10 cellular contexts compared by ENCODE assay signal in the genomic region with DNA sequence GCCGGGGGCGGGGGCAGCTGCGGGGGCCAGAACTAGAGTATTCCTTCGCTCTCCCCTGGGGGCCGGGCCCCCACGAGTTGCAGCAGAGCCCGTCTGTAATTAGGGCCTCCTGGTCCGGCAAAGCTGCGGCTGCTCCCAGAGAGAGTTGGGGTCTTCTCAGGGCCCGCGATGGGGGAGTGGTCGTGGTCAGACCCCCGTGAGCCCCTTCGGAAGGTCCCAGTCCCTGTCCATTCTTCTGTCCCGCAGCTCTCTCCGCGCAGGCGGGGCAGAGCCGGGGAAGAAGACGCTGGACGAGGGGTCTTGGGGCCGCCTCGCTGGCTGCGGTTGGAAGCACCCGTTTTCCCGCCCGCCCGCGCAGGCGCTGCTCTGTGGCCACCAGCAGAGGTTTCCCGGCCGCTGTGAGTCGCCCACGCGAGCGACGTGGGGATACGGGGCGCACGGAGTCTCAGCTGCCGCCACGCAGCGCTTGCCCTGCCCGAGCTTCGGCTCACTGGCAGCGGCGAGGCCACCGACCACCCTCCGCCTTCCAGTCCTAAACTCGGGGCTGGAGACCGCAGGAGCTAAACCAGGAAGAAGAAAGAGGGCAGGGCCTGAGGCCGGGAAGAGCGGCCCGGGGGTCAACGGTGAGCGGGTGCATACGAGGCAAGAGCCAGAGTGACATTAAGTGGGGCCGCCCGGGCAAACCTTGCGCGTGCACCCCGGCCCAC. TPM values are rescaled to one million over a fixed set of nuclear protein-coding genes. Genes with fewer than 3 reads are reported as not detected.
DNase-seq lines count a peak whose midpoint lies in the region; ATAC-seq and TF ChIP-seq lines count a peak whose summit lies in the region.
"Had no signal": no experiment of that assay in that cellular context is flagged by ENCODE, and none has a peak within 500 bp of the region (broad histone marks: within the 10 kb centered on the region; RNA-seq: fewer than 3 reads in every experiment).

No MANE protein-coding gene starts in this region.

- peaks cover 74% of the 10 kb centered on the region for H3K27me3 ChIP-seq in SK-N-SH (ENCODE audit: insufficient read depth)
- peaks cover 89% of the 10 kb centered on the region for H3K27me3 ChIP-seq in osteoblast (ENCODE audit: insufficient read depth, low read length)

- 0% methylated on average over 15 of the region's 62 CpGs for WGBS in SK-N-SH (ENCODE audit: low lambda C conversion rate)

- no peak for DNase-seq in AG10803 (ENCODE audit: low read depth)
- no peak for DNase-seq in SK-N-SH
- DNase-seq in fibroblast of villous mesenchyme (ENCODE audit: low read depth) = peak; percentile 18
- DNase-seq in osteoblast (ENCODE audit: insufficient read length, low spot score, missing footprints) = peak; percentile 89
- no peak for DNase-seq in NCI-H1436 (lab: John Stamatoyannopoulos, UW)
- no peak for DNase-seq in amygdala (lab: John Stamatoyannopoulos, UW)
- DNase-seq: CD8-positive, alpha-beta T cell; HFFc6 had no signal

- TF ChIP-seq CTCF in AG10803 (conservative IDR thresholded peaks at IDR 0.05; ENCODE audit: low read length) (no peak), SK-N-SH (IDR thresholded peaks at IDR 0.05) (no peak), fibroblast of villous mesenchyme (IDR thresholded peaks at IDR 0.05; ENCODE audit: insufficient read depth, low read depth, low read length) (no peak), osteoblast (IDR thresholded peaks at IDR 0.05; ENCODE audit: extremely low read depth, low read depth, low read length) (no peak)

- no peaks in the 10 kb centered on the region for H4K20me1 ChIP-seq in SK-N-SH (ENCODE audit: insufficient read depth)
- H4K20me1 ChIP-seq in osteoblast (ENCODE audit: insufficient read depth, low read length) = no peaks in the 10 kb centered on the region

- H3K9me2 ChIP-seq in SK-N-SH = no peaks in the 10 kb centered on the region

- H3K4me2 ChIP-seq in SK-N-SH = peak overlapping the region; percentile 67
- peak overlapping the region; percentile 71 for H3K4me2 ChIP-seq in osteoblast (ENCODE audit: insufficient read depth, low read length)

- H2AFZ ChIP-seq in SK-N-SH (ENCODE audit: low read depth) (no peak overlapping the region), osteoblast (ENCODE audit: low read length) (peak overlapping the region; percentile 22)

- TF ChIP-seq RAD21 in SK-N-SH (IDR thresholded peaks at IDR 0.05; ENCODE audit: low read length) = no peak

- no peak for ATAC-seq in activated CD4-positive, CD25-positive, alpha-beta regulatory T cell treated with anti-CD3 and anti-CD28 coated beads, Interleukin-2, amount 50 U/mL, for 24 hours
- no peak for ATAC-seq in GM18858 (IDR thresholded peaks at IDR 0.05; ENCODE audit: unreplicated experiment)
- ATAC-seq: CD8-positive, alpha-beta T cell had no signal

- H3K36me3 ChIP-seq in SK-N-SH (replicated peaks in 1 of 2; ENCODE audit: control insufficient read depth in 1 of 2, insufficient read depth in 2 of 2, low read length in 1 of 2) (no peaks in the 10 kb centered on the region), osteoblast (ENCODE audit: insufficient read depth, low read length) (no peaks in the 10 kb centered on the region)

- no peaks in the 10 kb centered on the region for H3K79me2 ChIP-seq in SK-N-SH (ENCODE audit: insufficient read depth)
- no peaks in the 10 kb centered on the region for H3K79me2 ChIP-seq in osteoblast (ENCODE audit: insufficient read depth, low read length)

- peak overlapping the region; percentile 63 for H3K4me3 ChIP-seq in AG10803 (ENCODE audit: low read length)
- H3K4me3 ChIP-seq in SK-N-SH (ENCODE audit: low read depth in 2 of 2, low read length in 1 of 2) = peak overlapping the region; percentile 32 to 57
- H3K4me3 ChIP-seq in fibroblast of villous mesenchyme (ENCODE audit: low read depth, low read length) = peak overlapping the region; percentile 40
- peak overlapping the region; percentile 57 for H3K4me3 ChIP-seq in osteoblast (ENCODE audit: insufficient read depth, low read length)

- H3K9me3 ChIP-seq in SK-N-SH (no peaks in the 10 kb centered on the region), osteoblast (ENCODE audit: low read depth, low read length) (no peaks in the 10 kb centered on the region)

- TF ChIP-seq EP300 in SK-N-SH (IDR thresholded peaks at IDR 0.05; ENCODE audit: borderline replicate concordance in 1 of 2, low read depth in 1 of 2, low read length in 1 of 2) = no peak

- H3K4me1 ChIP-seq in SK-N-SH (ENCODE audit: control insufficient read depth in 1 of 2, insufficient read depth in 2 of 2, low read depth in 1 of 2, low read length in 1 of 2) (peaks cover 0 to 21% of the 10 kb centered on the region in 2 experiments; a peak in 1 of 4 replicates), osteoblast (ENCODE audit: insufficient read depth, low read length) (peaks cover 5% of the 10 kb centered on the region)

- POLR2A ChIA-PET in SK-N-SH (lab: Yijun Ruan, JAX) = no interaction called here

- H3K27ac ChIP-seq in SK-N-SH (ENCODE audit: low read depth in 2 of 2, low read length in 1 of 2) (no peak overlapping the region), osteoblast (ENCODE audit: low read depth, low read length) (no peak overlapping the region)

- H3K9ac ChIP-seq in SK-N-SH = no peak overlapping the region

- CTCF ChIA-PET in SK-N-SH (lab: Yijun Ruan, JAX) = interaction anchor here (0.6 to 10.8 kb wide), 8 partner anchors 7 to 887 kb away, joined by 3 to 189 read pairs (median 13); a partner anchor contains a TSS

- H3F3A ChIP-seq in SK-N-SH (replicated peaks; ENCODE audit: insufficient read depth) = no peaks in the 10 kb centered on the region

TF ChIP-seq in SK-N-SH, 30 proteins besides CTCF, POLR2A, EP300 and RAD21:
- TF ChIP-seq FOXJ3 (CRISPR knock-in tag; IDR thresholded peaks at IDR 0.05) (no peak), NRF1 (IDR thresholded peaks at IDR 0.05; ENCODE audit: low read depth, low read length) (peak; percentile 31; the same call in 1 of the 2 replicates)

RNA-seq across cellular contexts. Expression of a gene that starts 7.3 kb away (rescaled TPM):
- polyA plus RNA-seq in SK-N-SH (2012; rRNA removed) = not detected in 2 replicates
- not detected in 2 replicates for polyA plus RNA-seq in SK-N-SH (2012; cell fraction: cytosol; rRNA removed)
- polyA plus RNA-seq in SK-N-SH (2012; cell fraction: nucleus; rRNA removed) = not detected in 2 replicates
- total RNA-seq in fibroblast of villous mesenchyme (4.5 and 10.8 TPM in 2 replicates), osteoblast (0.88 and 1.4 TPM in 2 replicates)
- total RNA-seq: CD8-positive, alpha-beta T cell; HFFc6 had no signal

Comparison
In these comparisons a context has a peak if more than half of its experiments do, and no peak if none do; other contexts are left out.
1. DNase-seq: peak in fibroblast of villous mesenchyme (single experiment) and osteoblast (single experiment); none in AG10803 (single experiment), SK-N-SH (single experiment), NCI-H1436 (single experiment) and amygdala (0 of 56).
2. Peak in every context shown above with its lines, with median percentiles within 50 percentile points of each other: H3K4me3 ChIP-seq.